Comparison of ENCODE assay signal across 8 cellular contexts in genomic region chr1:26787381-26787705, GRCh38. TPM values are rescaled to one million over a fixed set of nuclear protein-coding genes. Genes with fewer than 3 reads are reported as not detected.
A peak's percentile ranks its signal among the peaks of the same experiment; 100 is the strongest.
DNase-seq lines count a peak whose midpoint lies in the region; ATAC-seq and TF ChIP-seq lines count a peak whose summit lies in the region.

No MANE protein-coding gene starts in this region.

- POLR2A ChIA-PET in T-cell (lab: Charles Lee): interaction anchor here in 1 of 2 donors (0.9 to 2.3 kb wide), 2 partner anchors 90 to 95 kb away, joined by 4 to 7 read pairs; no protein-coding TSS in a partner anchor

- H3K36me3 Mint-ChIP-seq in T-cell (peaks cover 10% of the 10 kb centered on the region), memory B cell (peaks cover 3% of the 10 kb centered on the region)

- no peak for TF ChIP-seq CTCF in cardiac fibroblast (IDR thresholded peaks at IDR 0.05; ENCODE audit: low read depth, low read length)

- H3K9me3 Mint-ChIP-seq in T-cell (no peaks in the 10 kb centered on the region), memory B cell (no peaks in the 10 kb centered on the region)

- H3K4me1 Mint-ChIP-seq in T-cell (peaks cover 73 to 82% (median 76%) of the 10 kb centered on the region in 3 donors), memory B cell (peaks cover 43% of the 10 kb centered on the region)

- peak; percentile 38 for ATAC-seq in HG02981 (IDR thresholded peaks at IDR 0.05; ENCODE audit: unreplicated experiment)
- peak; percentile 40 to 54 (median 50) for ATAC-seq in T-cell (replicated peaks in 1 of 4)
- peak; percentile 39 for ATAC-seq in memory B cell (ENCODE audit: low read depth)

- H3K4me3 Mint-ChIP-seq in T-cell (peak overlapping the region; percentile 86 to 100 (median 98)), memory B cell (peak overlapping the region; percentile 99)

- CTCF ChIA-PET in T-cell (lab: Charles Lee): interaction anchor here (0.5 to 6.3 kb wide), 7 partner anchors 43 to 309 kb away, joined by 3 to 156 read pairs (median 28); no protein-coding TSS in a partner anchor

- H3K27me3 Mint-ChIP-seq in T-cell: no peaks in the 10 kb centered on the region
- no peaks in the 10 kb centered on the region for H3K27me3 Mint-ChIP-seq in memory B cell

- peak overlapping the region; percentile 99 to 100 for H3K27ac Mint-ChIP-seq in T-cell
- H3K27ac Mint-ChIP-seq in memory B cell: peak overlapping the region; percentile 99

- DNase-seq in activated T-cell treated with anti-CD3 and anti-CD28 coated beads for 4 hours (peak; percentile 26), T-cell (peak in 26 of 34 experiments; percentile 53 to 82 (median 66)), cardiac fibroblast (ENCODE audit: low read depth in 2 of 2) (peak in 1 of 2 donors; percentile 77), memory B cell (ENCODE audit: low spot score in 2 of 2) (no peak), erythroblast (lab: John Stamatoyannopoulos, UW) (no peak)
- DNase-seq in activated T-cell treated with anti-CD3 and anti-CD28 coated beads, Interleukin-2, amount 50 U/mL, for 1 hour: no peak
- peak; percentile 80 for DNase-seq in stimulated activated naive CD4-positive, alpha-beta T cell treated with Interleukin-2 at 50 U/mL for 16 hours (lab: John Stamatoyannopoulos, UW)

- peak overlapping the region; percentile 68 to 70 for H3K4me3 ChIP-seq in cardiac fibroblast (replicated peaks in 1 of 2; ENCODE audit: low read depth in 2 of 2, low read length in 2 of 2)

- no peak for TF ChIP-seq POLR2A in erythroblast (IDR thresholded peaks at IDR 0.05; ENCODE audit: low read length)

RNA-seq across cellular contexts. Expression of gene PIGV, which starts 0.4 kb away (rescaled TPM):
- 10 to 100 TPM; 10.3 to 24.0 (median 20.3) TPM for total RNA-seq in T-cell

RNA-seq across cellular contexts. Expression of gene ZDHHC18, which starts 39.1 kb away (rescaled TPM):
- 10 to 100 TPM; 41.1 to 59.9 (median 50.6) TPM for total RNA-seq in T-cell

Comparison
In these comparisons a context has a peak if more than half of its experiments do, and no peak if none do; other contexts are left out.
1. DNase-seq: peak in activated T-cell treated with anti-CD3 and anti-CD28 coated beads for 4 hours (single experiment), T-cell (26 of 34) and stimulated activated naive CD4-positive, alpha-beta T cell treated with Interleukin-2 at 50 U/mL for 16 hours (single experiment); none in activated T-cell treated with anti-CD3 and anti-CD28 coated beads, Interleukin-2, amount 50 U/mL, for 1 hour (single experiment), memory B cell (0 of 2) and erythroblast (0 of 2).
2. Peak in every context shown above with its lines, with median percentiles within 50 percentile points of each other: ATAC-seq.